ENCODE assay signal across 1 cellular context in genomic region chr15:37099321-37100108, GRCh38.
TF ChIP-seq lines count a peak whose summit lies in the region.

No MANE protein-coding gene starts in this region.

TF ChIP-seq in K562, 482 proteins besides CTCF, POLR2A, EP300 and RAD21 (continued from another document and continues in another):
- no peak for TF ChIP-seq MLX (CRISPR knock-in tag; conservative IDR thresholded peaks at IDR 0.05)
- no peak for TF ChIP-seq TRIM24 (IDR thresholded peaks at IDR 0.05)
- TF ChIP-seq ZNF121 (CRISPR knock-in tag; conservative IDR thresholded peaks at IDR 0.05), result no peak
- TF ChIP-seq HDAC8 (tag; IDR thresholded peaks at IDR 0.05), result no peak
- TF ChIP-seq ETV5 (CRISPR knock-in tag; IDR thresholded peaks at IDR 0.05; ENCODE audit: low read depth), result no peak
- TF ChIP-seq RBM25 (IDR thresholded peaks at IDR 0.05; ENCODE audit: low read depth, low read length, severe bottlenecking), result no peak
- TF ChIP-seq SRSF7 (optimal IDR thresholded peaks at IDR 0.05; ENCODE audit: low read depth, low read length), result no peak
- 0 out of 2 replicates have a peak, but pooled peaks have one; percentile 51 for TF ChIP-seq ZNF766 (CRISPR knock-in tag; conservative IDR thresholded peaks at IDR 0.05)
- TF ChIP-seq PHB (CRISPR knock-in tag; IDR thresholded peaks at IDR 0.05), result no peak
- no peak for TF ChIP-seq LARP7 (IDR thresholded peaks at IDR 0.05)
- no peak for TF ChIP-seq NFRKB (IDR thresholded peaks at IDR 0.05; ENCODE audit: low read depth)
- TF ChIP-seq MLLT1 (IDR thresholded peaks at IDR 0.05), result no peak; a peak in 1 of 4 replicates
- no peak for TF ChIP-seq SREBF1 (IDR thresholded peaks at IDR 0.05; ENCODE audit: borderline replicate concordance, low read depth, low read length)
- TF ChIP-seq RB1 (IDR thresholded peaks at IDR 0.05; ENCODE audit: low read depth), result no peak
- TF ChIP-seq MGA (IDR thresholded peaks at IDR 0.05), result no peak
- peak; percentile 33; the same call in 1 of the 2 replicates for TF ChIP-seq TEAD4 (IDR thresholded peaks at IDR 0.05; ENCODE audit: low read length)
- TF ChIP-seq TEAD4 (CRISPR knock-in tag; IDR thresholded peaks at IDR 0.05; ENCODE audit: borderline replicate concordance), result no peak
- TF ChIP-seq SMARCE1 (IDR thresholded peaks at IDR 0.05), result no peak
- no peak for TF ChIP-seq TEAD1 (CRISPR knock-in tag; IDR thresholded peaks at IDR 0.05)
- peak; percentile 77 for TF ChIP-seq NFIC (IDR thresholded peaks at IDR 0.05)
- TF ChIP-seq ZNF174 (CRISPR knock-in tag; IDR thresholded peaks at IDR 0.05), result no peak
- no peak for TF ChIP-seq CHD1 (IDR thresholded peaks at IDR 0.05; ENCODE audit: low read length)
- TF ChIP-seq ARID2 (IDR thresholded peaks at IDR 0.05), result no peak
- TF ChIP-seq UBTF (IDR thresholded peaks at IDR 0.05; ENCODE audit: borderline replicate concordance in 1 of 2, low read depth in 2 of 2, low read length in 2 of 2), result 0 out of 4 replicates have a peak, but pooled peaks of 1 of the 2 experiments have one; percentile 43
- TF ChIP-seq TAF15 (IDR thresholded peaks at IDR 0.05; ENCODE audit: low read depth, low read length), result no peak
- TF ChIP-seq ZNF347 (CRISPR knock-in tag; IDR thresholded peaks at IDR 0.05; ENCODE audit: low read depth), result no peak
- TF ChIP-seq ZKSCAN8 (CRISPR knock-in tag; IDR thresholded peaks at IDR 0.05), result no peak
- TF ChIP-seq TCFL5 (CRISPR knock-in tag; conservative IDR thresholded peaks at IDR 0.05), result no peak
- TF ChIP-seq FOXP1 (CRISPR knock-in tag; IDR thresholded peaks at IDR 0.05), result no peak
- no peak for TF ChIP-seq XRCC3 (IDR thresholded peaks at IDR 0.05)
- TF ChIP-seq ZNF24 (IDR thresholded peaks at IDR 0.05), result no peak
- peak; percentile 82 for TF ChIP-seq ZNF512 (tag; IDR thresholded peaks at IDR 0.05)
- TF ChIP-seq PKNOX1 (IDR thresholded peaks at IDR 0.05), result peak; percentile 98
- no peak for TF ChIP-seq IRF1 (CRISPR knock-in tag; IDR thresholded peaks at IDR 0.05; ENCODE audit: borderline replicate concordance)
- TF ChIP-seq ZNF780A (CRISPR knock-in tag; IDR thresholded peaks at IDR 0.05), result no peak
- no peak for TF ChIP-seq ZC3H8 (IDR thresholded peaks at IDR 0.05)
- TF ChIP-seq MEF2D (tag; conservative IDR thresholded peaks at IDR 0.05; ENCODE audit: low read depth), result no peak
- 0 out of 4 replicates have a peak, but pooled peaks of 1 of the 2 experiments have one; percentile 6 for TF ChIP-seq MNT (conservative IDR thresholded peaks at IDR 0.05)
- 0 out of 2 replicates have a peak, but pooled peaks have one; percentile 15 for TF ChIP-seq DPF2 (IDR thresholded peaks at IDR 0.05)
